Comparison of ENCODE assay signal across 9 cellular contexts in genomic region chr6:24766685-24767462, GRCh38. TPM values are rescaled to one million over a fixed set of nuclear protein-coding genes. Genes with fewer than 3 reads are reported as not detected.
DNase-seq lines count a peak whose midpoint lies in the region; ATAC-seq, FAIRE-seq and TF ChIP-seq lines count a peak whose summit lies in the region.
"Had no signal": no experiment of that assay in that cellular context is flagged by ENCODE, and none has a peak within 500 bp of the region (broad histone marks: within the 10 kb centered on the region; RNA-seq: fewer than 3 reads in every experiment).

No MANE protein-coding gene starts in this region.

- peak in 1 of 2 experiments; percentile 68; a peak in 3 of 6 replicates for ATAC-seq in A549

- H3K9ac ChIP-seq in adipocyte (ENCODE audit: low read length), result no peak overlapping the region

- no peaks in the 10 kb centered on the region for H3K9me3 ChIP-seq in A549
- H3K9me3 ChIP-seq in adipocyte (ENCODE audit: control insufficient read depth, low read length), result no peaks in the 10 kb centered on the region

- no peak overlapping the region for H3K4me3 ChIP-seq in A549
- no peak overlapping the region for H3K4me3 ChIP-seq in adipocyte (ENCODE audit: low read length)
- no peak overlapping the region for H3K4me3 ChIP-seq in kidney epithelial cell (ENCODE audit: low read depth, low read length)

- no peak for TF ChIP-seq EP300 in A549 (IDR thresholded peaks at IDR 0.05)

- TF ChIP-seq CTCF in A549 (IDR thresholded peaks at IDR 0.05), result peak; percentile 59
- TF ChIP-seq CTCF in GM10248 (IDR thresholded peaks at IDR 0.05; ENCODE audit: control extremely low read depth, extremely low read depth, low read depth, missing control alignments), result peak; percentile 49
- peak; percentile 56 for TF ChIP-seq CTCF in LNCAP (IDR thresholded peaks at IDR 0.05)
- peak; percentile 33 for TF ChIP-seq CTCF in kidney epithelial cell (IDR thresholded peaks at IDR 0.05; ENCODE audit: insufficient read depth, low read length, poor library complexity, severe bottlenecking)

- H3K36me3 ChIP-seq in adipocyte (ENCODE audit: control insufficient read depth, insufficient read depth, low read length, severe bottlenecking) (no peaks in the 10 kb centered on the region), kidney epithelial cell (ENCODE audit: control insufficient read depth, insufficient read depth, low read length) (no peaks in the 10 kb centered on the region)

- no peaks in the 10 kb centered on the region for H3K4me1 ChIP-seq in A549
- H3K4me1 ChIP-seq in adipocyte (ENCODE audit: control insufficient read depth, insufficient read depth, low read length), result no peaks in the 10 kb centered on the region

- H3K27ac ChIP-seq in A549, result no peak overlapping the region

- H3K27me3 ChIP-seq in adipocyte (replicated peaks; ENCODE audit: control insufficient read depth, insufficient read depth, low read length) (no peaks in the 10 kb centered on the region), kidney epithelial cell (ENCODE audit: control insufficient read depth, insufficient read depth, low read length) (no peaks in the 10 kb centered on the region)

- CTCF ChIA-PET in A549 (lab: Yijun Ruan, JAX) (interaction anchor here (0.6 to 4.1 kb wide), 23 partner anchors 8 to 241 kb away, joined by 3 to 16 read pairs (median 5); partner anchors contain the start of gene C6orf62), GM10248 (lab: Yijun Ruan, JAX) (interaction anchor here (0.9 to 5.7 kb wide), 9 partner anchors 9 to 203 kb away, joined by 3 to 54 read pairs (median 4); no protein-coding TSS in a partner anchor)

- no peak for TF ChIP-seq POLR2A in A549 (IDR thresholded peaks at IDR 0.05; ENCODE audit: low read length)

- DNase-seq in A549 (ENCODE audit: low read depth in 1 of 2, low spot score in 1 of 2) (peak; percentile 20 to 21), GM10248 (ENCODE audit: extremely low spot score) (peak; percentile 63), adipocyte (ENCODE audit: low read depth) (peak; percentile 72), kidney epithelial cell (ENCODE audit: low read depth) (no peak), NCI-H1092 (lab: John Stamatoyannopoulos, UW) (no peak), iPS-NIHi7 (ENCODE audit: extremely low spot score) (no peak), NCI-H2029 (lab: John Stamatoyannopoulos, UW) (no peak)

- no peak for FAIRE-seq in A549 (lab: Jason Lieb, UNC)
- FAIRE-seq: colon had no signal

- peak; percentile 68 for TF ChIP-seq RAD21 in A549 (conservative IDR thresholded peaks at IDR 0.05 in 1 of 2, IDR thresholded peaks at IDR 0.05 in 1 of 2)

- WGBS in A549 (ENCODE audit: missing lambda C conversion rate), result 33% methylated on average over 9 of the region's 9 CpGs

- POLR2A ChIA-PET in A549 (lab: Yijun Ruan, JAX), result no interaction called here
- POLR2A ChIA-PET in GM10248 (lab: Yijun Ruan, JAX), result no interaction called here

- peak overlapping the region; percentile 36; the same call in 2 of the 3 replicates for H3K4me2 ChIP-seq in A549

TF ChIP-seq in A549, 52 proteins besides CTCF, POLR2A, EP300 and RAD21:
- TF ChIP-seq RNF2 (IDR thresholded peaks at IDR 0.05; ENCODE audit: borderline replicate concordance, low read depth), result no peak
- no peak for TF ChIP-seq FOXS1 (CRISPR knock-in tag; IDR thresholded peaks at IDR 0.05)
- TF ChIP-seq JUN (IDR thresholded peaks at IDR 0.05), result no peak
- TF ChIP-seq SMC3 (IDR thresholded peaks at IDR 0.05), result peak; percentile 50

RNA-seq across cellular contexts. Expression of gene GMNN, which starts 7.9 kb away (rescaled TPM):
- polyA plus RNA-seq in A549 (2011; rRNA removed) (44.1 and 59.2 TPM in 2 replicates), A549 (2017; fragmentation: RNase III; extraction: RNeasy Plus Mini Kit Qiagen cat#74134 plus additional on column Dnase treatment) (56.8 to 59.4 TPM (median 59.2 TPM) in 3 replicates)
- 40.7 and 45.8 TPM in 2 replicates for polyA plus RNA-seq in A549 (2012; cell fraction: cytosol; rRNA removed)
- polyA plus RNA-seq in A549 (2012; cell fraction: nucleus; rRNA removed), result 37.0 and 47.2 TPM in 2 replicates
- polyA minus RNA-seq in A549 (2011; rRNA and poly(A)+ RNA removed), result 9.1 and 18.3 TPM in 2 replicates
- total RNA-seq in kidney epithelial cell, result 19.8 and 24.0 TPM in 2 replicates

RNA-seq across cellular contexts. Expression of gene ARMH2, which starts 31.8 kb away (rescaled TPM):
- polyA plus RNA-seq in A549 (2011; rRNA removed) (not detected in 2 replicates), A549 (2017; fragmentation: RNase III; extraction: RNeasy Plus Mini Kit Qiagen cat#74134 plus additional on column Dnase treatment) (not detected in 3 replicates)
- not detected in 2 replicates for polyA plus RNA-seq in A549 (2012; cell fraction: cytosol; rRNA removed)
- polyA plus RNA-seq in A549 (2012; cell fraction: nucleus; rRNA removed), result not detected in 2 replicates
- polyA minus RNA-seq in A549 (2011; rRNA and poly(A)+ RNA removed), result not detected in 2 replicates
- not detected in 2 replicates for total RNA-seq in kidney epithelial cell

RNA-seq across cellular contexts. Expression of gene C6orf62, which starts 47.9 kb away (rescaled TPM):
- polyA plus RNA-seq in A549 (2011; rRNA removed) (67.5 and 73.4 TPM in 2 replicates), A549 (2017; fragmentation: RNase III; extraction: RNeasy Plus Mini Kit Qiagen cat#74134 plus additional on column Dnase treatment) (66.3 to 75.5 TPM (median 66.6 TPM) in 3 replicates)
- polyA plus RNA-seq in A549 (2012; cell fraction: cytosol; rRNA removed), result 17.7 and 20.3 TPM in 2 replicates
- polyA plus RNA-seq in A549 (2012; cell fraction: nucleus; rRNA removed), result 10.0 and 13.6 TPM in 2 replicates
- polyA minus RNA-seq in A549 (2011; rRNA and poly(A)+ RNA removed), result 48.1 and 51.3 TPM in 2 replicates
- 126 and 137 TPM in 2 replicates for total RNA-seq in kidney epithelial cell

Comparison
In these comparisons a context has a peak if more than half of its experiments do, and no peak if none do; other contexts are left out.
1. DNase-seq: peak in A549 (2 of 2), GM10248 (single experiment) and adipocyte (single experiment); none in kidney epithelial cell (single experiment), NCI-H1092 (single experiment), iPS-NIHi7 (single experiment) and NCI-H2029 (single experiment).
2. Peak in every context shown above with its lines, with median percentiles within 50 percentile points of each other: CTCF ChIP-seq.